ENCODE assay signal across 1 cellular context in genomic region chr12:10620078-10620779, GRCh38.
TF ChIP-seq lines count a peak whose summit lies in the region.

No MANE protein-coding gene starts in this region.

TF ChIP-seq in K562, 482 proteins besides CTCF, POLR2A, EP300 and RAD21 (continued from another document and continues in another):
- TF ChIP-seq, protein P1, sequence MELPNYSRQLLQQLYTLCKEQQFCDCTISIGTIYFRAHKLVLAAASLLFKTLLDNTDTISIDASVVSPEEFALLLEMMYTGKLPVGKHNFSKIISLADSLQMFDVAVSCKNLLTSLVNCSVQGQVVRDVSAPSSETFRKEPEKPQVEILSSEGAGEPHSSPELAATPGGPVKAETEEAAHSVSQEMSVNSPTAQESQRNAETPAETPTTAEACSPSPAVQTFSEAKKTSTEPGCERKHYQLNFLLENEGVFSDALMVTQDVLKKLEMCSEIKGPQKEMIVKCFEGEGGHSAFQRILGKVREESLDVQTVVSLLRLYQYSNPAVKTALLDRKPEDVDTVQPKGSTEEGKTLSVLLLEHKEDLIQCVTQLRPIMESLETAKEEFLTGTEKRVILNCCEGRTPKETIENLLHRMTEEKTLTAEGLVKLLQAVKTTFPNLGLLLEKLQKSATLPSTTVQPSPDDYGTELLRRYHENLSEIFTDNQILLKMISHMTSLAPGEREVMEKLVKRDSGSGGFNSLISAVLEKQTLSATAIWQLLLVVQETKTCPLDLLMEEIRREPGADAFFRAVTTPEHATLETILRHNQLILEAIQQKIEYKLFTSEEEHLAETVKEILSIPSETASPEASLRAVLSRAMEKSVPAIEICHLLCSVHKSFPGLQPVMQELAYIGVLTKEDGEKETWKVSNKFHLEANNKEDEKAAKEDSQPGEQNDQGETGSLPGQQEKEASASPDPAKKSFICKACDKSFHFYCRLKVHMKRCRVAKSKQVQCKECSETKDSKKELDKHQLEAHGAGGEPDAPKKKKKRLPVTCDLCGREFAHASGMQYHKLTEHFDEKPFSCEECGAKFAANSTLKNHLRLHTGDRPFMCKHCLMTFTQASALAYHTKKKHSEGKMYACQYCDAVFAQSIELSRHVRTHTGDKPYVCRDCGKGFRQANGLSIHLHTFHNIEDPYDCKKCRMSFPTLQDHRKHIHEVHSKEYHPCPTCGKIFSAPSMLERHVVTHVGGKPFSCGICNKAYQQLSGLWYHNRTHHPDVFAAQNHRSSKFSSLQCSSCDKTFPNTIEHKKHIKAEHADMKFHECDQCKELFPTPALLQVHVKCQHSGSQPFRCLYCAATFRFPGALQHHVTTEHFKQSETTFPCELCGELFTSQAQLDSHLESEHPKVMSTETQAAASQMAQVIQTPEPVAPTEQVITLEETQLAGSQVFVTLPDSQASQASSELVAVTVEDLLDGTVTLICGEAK (IDR thresholded peaks at IDR 0.05) = no peak
- TF ChIP-seq, protein P1 (CRISPR knock-in tag; IDR thresholded peaks at IDR 0.05) = no peak
- TF ChIP-seq ZNF592 (IDR thresholded peaks at IDR 0.05) = 0 out of 2 replicates have a peak, but pooled peaks have one; percentile 24
- TF ChIP-seq BACH1 (tag; IDR thresholded peaks at IDR 0.05) = peak; percentile 62; the same call in 1 of the 2 replicates
- no peak for TF ChIP-seq SUPT5H (IDR thresholded peaks at IDR 0.05)
- TF ChIP-seq C11orf30 (IDR thresholded peaks at IDR 0.05; ENCODE audit: low read depth) = peak; percentile 71; the same call in 1 of the 2 replicates
- no peak for TF ChIP-seq NUFIP1 (IDR thresholded peaks at IDR 0.05; ENCODE audit: partially characterized antibody)
- peak; percentile 51; the same call in 1 of the 2 replicates for TF ChIP-seq NFE2 (IDR thresholded peaks at IDR 0.05; ENCODE audit: low read depth)
- no peak for TF ChIP-seq CREB1 (IDR thresholded peaks at IDR 0.05)
- no peak for TF ChIP-seq CREB1 (CRISPR knock-in tag; IDR thresholded peaks at IDR 0.05)
- no peak for TF ChIP-seq CBX1 (IDR thresholded peaks at IDR 0.05; ENCODE audit: low read depth)
- TF ChIP-seq, protein P2, sequence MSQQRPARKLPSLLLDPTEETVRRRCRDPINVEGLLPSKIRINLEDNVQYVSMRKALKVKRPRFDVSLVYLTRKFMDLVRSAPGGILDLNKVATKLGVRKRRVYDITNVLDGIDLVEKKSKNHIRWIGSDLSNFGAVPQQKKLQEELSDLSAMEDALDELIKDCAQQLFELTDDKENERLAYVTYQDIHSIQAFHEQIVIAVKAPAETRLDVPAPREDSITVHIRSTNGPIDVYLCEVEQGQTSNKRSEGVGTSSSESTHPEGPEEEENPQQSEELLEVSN (IDR thresholded peaks at IDR 0.05; ENCODE audit: borderline replicate concordance in 1 of 2, extremely low read depth in 1 of 2, insufficient read depth in 1 of 2, insufficient read length in 1 of 2, low read depth in 1 of 2, low read length in 1 of 2, poor library complexity in 1 of 2, severe bottlenecking in 1 of 2) = no peak
- no peak for TF ChIP-seq SP2 (IDR thresholded peaks at IDR 0.05; ENCODE audit: extremely low read depth, low read depth, low read length, poor library complexity, severe bottlenecking)
- no peak for TF ChIP-seq ZNF79 (CRISPR knock-in tag; IDR thresholded peaks at IDR 0.05; ENCODE audit: low read depth)
- TF ChIP-seq WHSC1 (IDR thresholded peaks at IDR 0.05; ENCODE audit: low read length) = no peak
- TF ChIP-seq, protein P3, sequence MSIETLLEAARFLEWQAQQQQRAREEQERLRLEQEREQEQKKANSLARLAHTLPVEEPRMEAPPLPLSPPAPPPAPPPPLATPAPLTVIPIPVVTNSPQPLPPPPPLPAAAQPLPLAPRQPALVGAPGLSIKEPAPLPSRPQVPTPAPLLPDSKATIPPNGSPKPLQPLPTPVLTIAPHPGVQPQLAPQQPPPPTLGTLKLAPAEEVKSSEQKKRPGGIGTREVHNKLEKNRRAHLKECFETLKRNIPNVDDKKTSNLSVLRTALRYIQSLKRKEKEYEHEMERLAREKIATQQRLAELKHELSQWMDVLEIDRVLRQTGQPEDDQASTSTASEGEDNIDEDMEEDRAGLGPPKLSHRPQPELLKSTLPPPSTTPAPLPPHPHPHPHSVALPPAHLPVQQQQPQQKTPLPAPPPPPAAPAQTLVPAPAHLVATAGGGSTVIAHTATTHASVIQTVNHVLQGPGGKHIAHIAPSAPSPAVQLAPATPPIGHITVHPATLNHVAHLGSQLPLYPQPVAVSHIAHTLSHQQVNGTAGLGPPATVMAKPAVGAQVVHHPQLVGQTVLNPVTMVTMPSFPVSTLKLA (conservative IDR thresholded peaks at IDR 0.05) = no peak
- no peak for TF ChIP-seq OTX1 (CRISPR knock-in tag; IDR thresholded peaks at IDR 0.05)
- TF ChIP-seq SOX6 (IDR thresholded peaks at IDR 0.05) = no peak
- TF ChIP-seq GABPB1 (CRISPR knock-in tag; IDR thresholded peaks at IDR 0.05) = no peak
- peak; percentile 83 for TF ChIP-seq ZNF316 (IDR thresholded peaks at IDR 0.05)
- no peak for TF ChIP-seq SAFB2 (IDR thresholded peaks at IDR 0.05; ENCODE audit: borderline replicate concordance, low read depth, low read length, severe bottlenecking)
- TF ChIP-seq CHAMP1 (IDR thresholded peaks at IDR 0.05) = no peak
- no peak for TF ChIP-seq ELF2 (CRISPR knock-in tag; IDR thresholded peaks at IDR 0.05)
- no peak for TF ChIP-seq ZMIZ1 (IDR thresholded peaks at IDR 0.05; ENCODE audit: low read depth in 2 of 2, low read length in 2 of 2)
- peak; percentile 83 for TF ChIP-seq MAFG (tag; conservative IDR thresholded peaks at IDR 0.05)
- TF ChIP-seq NFE2L1 (tag; IDR thresholded peaks at IDR 0.05; ENCODE audit: borderline replicate concordance, low read depth) = peak; percentile 6; the same call in 1 of the 2 replicates
- no peak for TF ChIP-seq ZBTB7A (IDR thresholded peaks at IDR 0.05; ENCODE audit: borderline replicate concordance, control insufficient read depth, low read depth, low read length)
- TF ChIP-seq, protein P4, sequence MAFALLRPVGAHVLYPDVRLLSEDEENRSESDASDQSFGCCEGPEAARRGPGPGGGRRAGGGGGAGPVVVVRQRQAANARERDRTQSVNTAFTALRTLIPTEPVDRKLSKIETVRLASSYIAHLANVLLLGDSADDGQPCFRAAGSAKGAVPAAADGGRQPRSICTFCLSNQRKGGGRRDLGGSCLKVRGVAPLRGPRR (CRISPR knock-in tag; IDR thresholded peaks at IDR 0.05) = no peak
- TF ChIP-seq, protein P5, sequence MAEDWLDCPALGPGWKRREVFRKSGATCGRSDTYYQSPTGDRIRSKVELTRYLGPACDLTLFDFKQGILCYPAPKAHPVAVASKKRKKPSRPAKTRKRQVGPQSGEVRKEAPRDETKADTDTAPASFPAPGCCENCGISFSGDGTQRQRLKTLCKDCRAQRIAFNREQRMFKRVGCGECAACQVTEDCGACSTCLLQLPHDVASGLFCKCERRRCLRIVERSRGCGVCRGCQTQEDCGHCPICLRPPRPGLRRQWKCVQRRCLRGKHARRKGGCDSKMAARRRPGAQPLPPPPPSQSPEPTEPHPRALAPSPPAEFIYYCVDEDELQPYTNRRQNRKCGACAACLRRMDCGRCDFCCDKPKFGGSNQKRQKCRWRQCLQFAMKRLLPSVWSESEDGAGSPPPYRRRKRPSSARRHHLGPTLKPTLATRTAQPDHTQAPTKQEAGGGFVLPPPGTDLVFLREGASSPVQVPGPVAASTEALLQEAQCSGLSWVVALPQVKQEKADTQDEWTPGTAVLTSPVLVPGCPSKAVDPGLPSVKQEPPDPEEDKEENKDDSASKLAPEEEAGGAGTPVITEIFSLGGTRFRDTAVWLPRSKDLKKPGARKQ (CRISPR knock-in tag; IDR thresholded peaks at IDR 0.05) = no peak
- TF ChIP-seq CBX8 (IDR thresholded peaks at IDR 0.05; ENCODE audit: borderline replicate concordance, extremely low read depth, low read depth, low read length, poor library complexity, severe bottlenecking) = no peak
- TF ChIP-seq ZC3H8 (IDR thresholded peaks at IDR 0.05) = no peak
